ENCODE assay signal across 9 cellular contexts in the genomic region with DNA sequence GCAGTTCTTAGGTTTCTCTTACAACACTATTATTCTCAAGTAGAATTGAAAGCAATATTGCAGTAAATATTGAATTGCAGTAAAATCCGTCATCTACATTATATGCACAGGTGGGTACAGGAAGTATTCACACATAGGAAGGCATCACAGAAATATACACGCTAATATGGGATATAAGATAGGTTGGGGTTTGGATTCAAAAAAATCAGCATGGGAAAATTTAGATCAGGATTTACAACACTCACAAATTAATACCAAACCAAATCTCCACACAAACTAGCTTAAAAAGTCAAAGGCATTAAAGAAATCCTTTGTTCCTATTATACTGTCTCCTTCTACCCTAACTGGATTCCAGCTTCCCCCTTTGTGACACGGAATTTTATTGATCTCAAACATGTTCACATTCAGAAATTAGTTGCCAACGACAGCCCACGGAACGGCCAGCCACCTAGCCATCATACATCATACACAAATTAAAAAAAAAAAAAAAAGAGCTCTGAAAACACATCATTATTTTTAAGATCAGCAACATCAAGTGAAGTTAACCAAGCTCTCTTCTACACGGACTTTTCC. TPM values are rescaled to one million over a fixed set of nuclear protein-coding genes. Genes with fewer than 3 reads are reported as not detected.
DNase-seq lines count a peak whose midpoint lies in the region; FAIRE-seq and TF ChIP-seq lines count a peak whose summit lies in the region.
"Had no signal": no experiment of that assay in that cellular context is flagged by ENCODE, and none has a peak within 500 bp of the region (broad histone marks: within the 10 kb centered on the region; RNA-seq: fewer than 3 reads in every experiment).

No MANE protein-coding gene starts in this region.

- POLR2A ChIA-PET in endothelial cell of umbilical vein (lab: Charles Lee): no interaction called here

- dilution Hi-C loops in endothelial cell of umbilical vein (cut with MboI; ENCODE audit: extremely low pct_ligation_motif_present, low sequenced_read_pairs): no loop called here

- H3K4me3 ChIP-seq in GM12875 (ENCODE audit: low read depth, low read length) (peak overlapping the region; percentile 98), endothelial cell of umbilical vein (replicated peaks in 1 of 3; ENCODE audit: insufficient read depth in 1 of 3, low read depth in 1 of 3, low read length in 3 of 3) (no peak overlapping the region), neuron (ENCODE audit: low read length) (peak overlapping the region; percentile 77)

- peaks cover 41 to 61% of the 10 kb centered on the region in 2 experiments for H3K27me3 ChIP-seq in endothelial cell of umbilical vein (ENCODE audit: control insufficient read depth in 2 of 2, insufficient read depth in 2 of 2, low read length in 2 of 2)
- H3K27me3 ChIP-seq in neuron (ENCODE audit: insufficient read depth, low read length): no peaks in the 10 kb centered on the region

- CTCF ChIA-PET in endothelial cell of umbilical vein (lab: Charles Lee): interaction anchor here (0.7 to 2.0 kb wide), 5 partner anchors 82 to 232 kb away, joined by 3 to 8 read pairs (median 4); a partner anchor contains a TSS

- intact Hi-C loops in endothelial cell of umbilical vein (cut with micrococcal nuclease): loop anchor here (1.0 to 5.0 kb wide), 2 partner anchors 152 to 217 kb away; no protein-coding TSS in a partner anchor

- H3K9ac ChIP-seq in endothelial cell of umbilical vein (replicated peaks; ENCODE audit: extremely low read depth, insufficient read depth, low read length): no peak overlapping the region

- H3K4me2 ChIP-seq in endothelial cell of umbilical vein (ENCODE audit: insufficient read depth, low read length): no peak overlapping the region

- H3K36me3 ChIP-seq in endothelial cell of umbilical vein (ENCODE audit: control insufficient read depth in 2 of 2, extremely low read depth in 1 of 2, insufficient read depth in 2 of 2, low read length in 2 of 2) (no peaks in the 10 kb centered on the region), neuron (ENCODE audit: insufficient read depth, low read length) (no peaks in the 10 kb centered on the region)

- peak; percentile 45 for DNase-seq in NCI-H69 (lab: John Stamatoyannopoulos, UW)
- DNase-seq in endothelial cell of umbilical vein (ENCODE audit: low read depth, low spot score): peak; percentile 69
- DNase-seq in stimulated activated CD4-positive, alpha-beta T cell treated with anti-CD3 and anti-CD28 coated beads, Interleukin-12 subunit alpha, Interleukin-12 subunit beta, amount 100 ng/mL, for 4 hours: no peak
- no peak for DNase-seq in COLO829 (ENCODE audit: low spot score)
- DNase-seq in GM19239 (ENCODE audit: insufficient read length, low spot score): no peak
- DNase-seq: activated CD4-positive, alpha-beta T cell treated with anti-CD3 and anti-CD28 coated beads, Interleukin-2, amount 50 U/mL, for 1 hour; islet precursor cell had no signal

- H3K9me1 ChIP-seq in endothelial cell of umbilical vein (replicated peaks; ENCODE audit: control insufficient read depth, extremely low read depth, insufficient read depth, low read length): no peaks in the 10 kb centered on the region

- H3K79me2 ChIP-seq in endothelial cell of umbilical vein (ENCODE audit: control insufficient read depth, insufficient read depth, low read length): no peaks in the 10 kb centered on the region

- no peak overlapping the region for H2AFZ ChIP-seq in endothelial cell of umbilical vein (ENCODE audit: low read depth, low read length)
- peak overlapping the region; percentile 72 for H2AFZ ChIP-seq in neuron (ENCODE audit: low read depth, low read length)

- H3K4me1 ChIP-seq in endothelial cell of umbilical vein (ENCODE audit: control insufficient read depth, extremely low read depth, insufficient read depth, low read length) (peaks cover 10% of the 10 kb centered on the region), neuron (ENCODE audit: insufficient read depth, low read length) (peaks cover 52% of the 10 kb centered on the region)

- H4K20me1 ChIP-seq in endothelial cell of umbilical vein (replicated peaks; ENCODE audit: control insufficient read depth, extremely low read depth, insufficient read depth, low read length): peaks cover 2% of the 10 kb centered on the region

- FAIRE-seq in endothelial cell of umbilical vein (lab: Jason Lieb, UNC) (no peak), GM19239 (lab: Jason Lieb, UNC) (no peak)

- no peak overlapping the region for H3K27ac ChIP-seq in endothelial cell of umbilical vein (ENCODE audit: insufficient read depth, low read depth, low read length)

- no TSS peak for BruUV-seq in endothelial cell of umbilical vein (replicated peaks; lab: Mats Ljungman, UMichigan)

- H3K9me3 ChIP-seq in endothelial cell of umbilical vein (replicated peaks; ENCODE audit: control insufficient read depth, insufficient read depth, low read length): no peaks in the 10 kb centered on the region
- H3K9me3 ChIP-seq in neuron (ENCODE audit: low read length): no peaks in the 10 kb centered on the region

- TF ChIP-seq CTCF in GM12875 (IDR thresholded peaks at IDR 0.05; ENCODE audit: borderline replicate concordance, insufficient read depth, low read depth, low read length) (no peak), endothelial cell of umbilical vein (IDR thresholded peaks at IDR 0.05; ENCODE audit: extremely low read depth in 1 of 2, insufficient read depth in 1 of 2, low read depth in 1 of 2, low read length in 2 of 2) (no peak)

- no peak for TF ChIP-seq POLR2A in endothelial cell of umbilical vein (IDR thresholded peaks at IDR 0.05; ENCODE audit: low read depth, low read length)

TF ChIP-seq in endothelial cell of umbilical vein, 7 proteins besides CTCF, POLR2A, EP300 and RAD21:
- TF ChIP-seq FOS (IDR thresholded peaks at IDR 0.05; ENCODE audit: borderline replicate concordance, insufficient read depth, low read length) (no peak), MYC (IDR thresholded peaks at IDR 0.05; ENCODE audit: low read depth, low read length) (no peak), GATA2 (IDR thresholded peaks at IDR 0.05; ENCODE audit: insufficient read depth, insufficient read length, low read depth, low read length) (no peak)
- TF ChIP-seq, protein P1, sequence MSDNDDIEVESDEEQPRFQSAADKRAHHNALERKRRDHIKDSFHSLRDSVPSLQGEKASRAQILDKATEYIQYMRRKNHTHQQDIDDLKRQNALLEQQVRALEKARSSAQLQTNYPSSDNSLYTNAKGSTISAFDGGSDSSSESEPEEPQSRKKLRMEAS (IDR thresholded peaks at IDR 0.05; ENCODE audit: insufficient read depth, insufficient read length): no peak
TF ChIP-seq in endothelial cell of umbilical vein: peak in this region for 0.

RNA-seq across cellular contexts. Expression of a gene that starts 2.2 kb away (rescaled TPM):
- total RNA-seq in endothelial cell of umbilical vein: 0.32 and 1.2 TPM in 2 replicates
- polyA plus RNA-seq in endothelial cell of umbilical vein: 0.13 and 0.17 TPM in 2 replicates
- 0.06 and 0.07 TPM in 2 replicates for polyA plus RNA-seq in endothelial cell of umbilical vein (2011; cell fraction: cytosol; rRNA removed)
- polyA plus RNA-seq in endothelial cell of umbilical vein (2011; cell fraction: nucleus; rRNA removed): 0.66 and 0.91 TPM in 2 replicates
- polyA plus RNA-seq in endothelial cell of umbilical vein (2012): 0.22 and 0.24 TPM in 2 replicates
- polyA minus RNA-seq in endothelial cell of umbilical vein: 1.6 and 3.2 TPM in 2 replicates
- polyA minus RNA-seq in endothelial cell of umbilical vein (2011; cell fraction: cytosol; rRNA and poly(A)+ RNA removed): 3.4 TPM
- 0.91 and 1.3 TPM in 2 replicates for polyA minus RNA-seq in endothelial cell of umbilical vein (2011; cell fraction: nucleus; rRNA and poly(A)+ RNA removed)

RNA-seq across cellular contexts. Expression of a gene that starts 8.1 kb away (rescaled TPM):
- 0.32 and 1.1 TPM in 2 replicates for total RNA-seq in endothelial cell of umbilical vein
- 0.81 and 0.92 TPM in 2 replicates for polyA plus RNA-seq in endothelial cell of umbilical vein
- 0.30 and 0.42 TPM in 2 replicates for polyA plus RNA-seq in endothelial cell of umbilical vein (2011; cell fraction: cytosol; rRNA removed)
- 0.37 and 0.49 TPM in 2 replicates for polyA plus RNA-seq in endothelial cell of umbilical vein (2011; cell fraction: nucleus; rRNA removed)
- 0.25 and 0.75 TPM in 2 replicates for polyA plus RNA-seq in endothelial cell of umbilical vein (2012)
- polyA minus RNA-seq in endothelial cell of umbilical vein: 0.44 and 0.55 TPM in 2 replicates
- 3.0 TPM for polyA minus RNA-seq in endothelial cell of umbilical vein (2011; cell fraction: cytosol; rRNA and poly(A)+ RNA removed)
- 0.10 and 0.29 TPM in 2 replicates for polyA minus RNA-seq in endothelial cell of umbilical vein (2011; cell fraction: nucleus; rRNA and poly(A)+ RNA removed)

Comparison
In these comparisons a context has a peak if more than half of its experiments do, and no peak if none do; other contexts are left out.
1. H3K4me3 ChIP-seq: peak in GM12875 (single experiment) and neuron (single experiment); none in endothelial cell of umbilical vein (0 of 3).
2. DNase-seq: peak in NCI-H69 (single experiment) and endothelial cell of umbilical vein (single experiment); none in stimulated activated CD4-positive, alpha-beta T cell treated with anti-CD3 and anti-CD28 coated beads, Interleukin-12 subunit alpha, Interleukin-12 subunit beta, amount 100 ng/mL, for 4 hours (single experiment), COLO829 (single experiment) and GM19239 (single experiment).